Comparison of ENCODE assay signal across 28 cellular contexts in genomic region chr17:70562137-70562536, GRCh38.
"Had no signal": no experiment of that assay in that cellular context is flagged by ENCODE, and none has a peak within 500 bp of the region (broad histone marks: within the 10 kb centered on the region; RNA-seq: fewer than 3 reads in every experiment).

No MANE protein-coding gene starts in this region.

- FAIRE-seq: endometrium, endothelial cell of umbilical vein, frontal cortex had no signal

- H3K4me3 ChIP-seq: colonic mucosa, coronary artery, dorsolateral prefrontal cortex, esophagus muscularis mucosa, esophagus squamous epithelium, gastrocnemius medialis, gastroesophageal sphincter, heart left ventricle, heart right ventricle had no signal

- H3K9me3 ChIP-seq: colonic mucosa, esophagus muscularis mucosa, esophagus squamous epithelium, gastrocnemius medialis, gastroesophageal sphincter, heart left ventricle, heart right ventricle had no signal

- H3K27ac ChIP-seq: colonic mucosa, coronary artery, dorsolateral prefrontal cortex, epithelial cell of prostate, esophagus muscularis mucosa, esophagus squamous epithelium, foreskin keratinocyte, gastrocnemius medialis, gastroesophageal sphincter, heart left ventricle, heart right ventricle had no signal

- H3K27me3 ChIP-seq: colonic mucosa, dorsolateral prefrontal cortex, esophagus muscularis mucosa, esophagus squamous epithelium, foreskin keratinocyte, gastrocnemius medialis, gastroesophageal sphincter, heart left ventricle, heart right ventricle had no signal

- H3K4me1 ChIP-seq: colonic mucosa, foreskin keratinocyte, gastroesophageal sphincter had no signal

- H3K9me3 Mint-ChIP-seq: dendritic cell treated with granulocyte-macrophage colony-stimulating factor and Interleukin-4, amounts not matched to agents 40 ng/mL and 50 ng/mL, for 4 days; endodermal cell had no signal

- DNase-seq: colonic mucosa; cortex of kidney; dermis blood vessel endothelial cell; dorsolateral prefrontal cortex; effector CD4-positive, alpha-beta T cell; effector CD8-positive, alpha-beta T cell; effector memory CD4-positive, alpha-beta T cell; effector memory CD8-positive, alpha-beta T cell; endodermal cell; erythroblast; esophagus squamous epithelium; foreskin fibroblast; foreskin keratinocyte; foreskin melanocyte; gastrocnemius medialis; glutamatergic neuron; head of caudate nucleus; heart left ventricle; heart right ventricle had no signal

- H3K36me3 ChIP-seq: colonic mucosa, esophagus muscularis mucosa, esophagus squamous epithelium, gastrocnemius medialis, gastroesophageal sphincter, heart left ventricle, heart right ventricle had no signal

- H3K4me3 Mint-ChIP-seq: dendritic cell treated with granulocyte-macrophage colony-stimulating factor and Interleukin-4, amounts not matched to agents 40 ng/mL and 50 ng/mL, for 4 days; effector memory CD8-positive, alpha-beta T cell; endodermal cell had no signal

- H3K27me3 Mint-ChIP-seq: dendritic cell treated with granulocyte-macrophage colony-stimulating factor and Interleukin-4, amounts not matched to agents 40 ng/mL and 50 ng/mL, for 4 days; effector memory CD8-positive, alpha-beta T cell had no signal

- ATAC-seq: effector memory CD8-positive, alpha-beta T cell; esophagus mucosa; foreskin keratinocyte; gastrocnemius medialis; gastroesophageal sphincter; heart left ventricle; heart right ventricle had no signal

- H3K27ac Mint-ChIP-seq: dendritic cell treated with granulocyte-macrophage colony-stimulating factor and Interleukin-4, amounts not matched to agents 40 ng/mL and 50 ng/mL, for 4 days; effector memory CD8-positive, alpha-beta T cell; endodermal cell had no signal

- H3K4me1 Mint-ChIP-seq: endodermal cell had no signal
